7 cellular contexts compared by ENCODE assay signal in the genomic region with DNA sequence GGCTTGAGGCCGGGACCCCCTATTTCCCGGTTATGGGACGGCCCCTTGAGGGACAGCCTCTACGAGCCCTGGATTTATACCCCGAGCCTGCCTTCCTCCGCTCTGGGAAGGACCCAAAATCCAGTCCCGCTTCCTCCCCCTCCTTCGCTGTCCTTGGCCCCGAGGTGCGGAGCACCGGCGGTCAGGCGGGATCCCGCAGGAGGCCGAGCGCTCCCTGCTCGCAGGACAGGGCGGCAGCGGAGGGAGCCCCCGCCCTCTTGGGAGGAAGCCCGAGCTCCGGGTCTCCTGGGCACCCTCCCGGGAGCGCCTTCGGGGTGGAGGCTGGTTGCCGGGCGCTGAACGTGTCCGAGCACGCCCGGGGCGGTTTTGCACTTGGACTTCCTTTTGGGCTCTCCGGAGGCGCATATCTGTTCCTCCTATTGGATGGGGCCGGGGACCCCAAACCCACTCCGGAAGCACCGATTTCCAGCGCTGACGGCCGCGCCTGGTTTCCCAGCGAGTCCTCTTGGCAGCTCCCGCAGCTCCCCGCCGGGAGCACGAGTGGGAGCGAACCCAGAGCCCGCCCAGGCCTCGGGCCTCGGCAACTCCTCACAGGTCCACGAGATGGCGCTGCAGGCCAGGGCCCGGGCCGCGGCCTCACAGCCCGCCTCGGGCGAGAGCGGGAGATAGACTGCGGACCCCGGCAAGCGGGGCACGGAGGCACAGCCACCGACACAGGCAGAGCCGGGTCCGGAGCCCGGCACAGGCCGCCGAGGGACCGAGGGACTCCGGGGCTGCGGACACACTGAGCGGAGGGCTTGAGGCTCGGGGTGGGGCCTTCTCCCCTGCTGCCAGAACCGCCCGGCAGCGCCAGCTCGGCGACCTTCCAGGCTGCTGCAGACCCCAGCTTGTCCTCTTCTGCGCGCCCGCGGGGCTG.
A peak's percentile ranks its signal among the peaks of the same experiment; 100 is the strongest.
DNase-seq lines count a peak whose midpoint lies in the region; ATAC-seq and TF ChIP-seq lines count a peak whose summit lies in the region.

No MANE protein-coding gene starts in this region.

- peak; percentile 15 for DNase-seq in NCI-H2081 treated with DMSO at 0.1 percent for 48 hours (lab: John Stamatoyannopoulos, UW)
- peak; percentile 87 for DNase-seq in WERI-Rb-1
- DNase-seq in cardiac fibroblast (ENCODE audit: low read depth in 2 of 2): peak; percentile 83 to 84
- peak; percentile 79 for DNase-seq in iris pigment epithelial cell (ENCODE audit: low read depth)
- DNase-seq in stimulated activated CD4-positive, alpha-beta T cell treated with anti-CD3 and anti-CD28 coated beads, Interleukin-12 subunit alpha, Interleukin-12 subunit beta, amount 100 ng/mL, for 24 hours (ENCODE audit: low read depth in 2 of 2): peak; percentile 61 to 64

- no peaks in the 10 kb centered on the region for H3K36me3 ChIP-seq in WERI-Rb-1

- peak; percentile 61 for ATAC-seq in GM18505 (IDR thresholded peaks at IDR 0.05; ENCODE audit: unreplicated experiment)
- ATAC-seq in HG02943 (IDR thresholded peaks at IDR 0.05; ENCODE audit: low read depth, unreplicated experiment): peak; percentile 53

- peak overlapping the region; percentile 92 for H3K27ac ChIP-seq in WERI-Rb-1

- H3K9me3 ChIP-seq in WERI-Rb-1 (ENCODE audit: severe bottlenecking): no peaks in the 10 kb centered on the region

- peak overlapping the region; percentile 91 for H3K4me3 ChIP-seq in WERI-Rb-1 (ENCODE audit: low read depth, low read length)
- peak overlapping the region; percentile 46 to 63 for H3K4me3 ChIP-seq in cardiac fibroblast (replicated peaks in 1 of 2; ENCODE audit: low read depth in 2 of 2, low read length in 2 of 2)

- peak; percentile 98 for TF ChIP-seq CTCF in WERI-Rb-1 (IDR thresholded peaks at IDR 0.05; ENCODE audit: low read depth, low read length)
- peak; percentile 81 for TF ChIP-seq CTCF in cardiac fibroblast (IDR thresholded peaks at IDR 0.05; ENCODE audit: low read depth, low read length)

- TF ChIP-seq POLR2A in GM18505 (IDR thresholded peaks at IDR 0.05; ENCODE audit: borderline replicate concordance, extremely low read depth, insufficient read depth, insufficient read length): no peak

- H3K27me3 ChIP-seq in WERI-Rb-1 (ENCODE audit: insufficient read depth, low read depth, severe bottlenecking): peaks cover 8% of the 10 kb centered on the region

Comparison
In these comparisons a context has a peak if more than half of its experiments do, and no peak if none do; other contexts are left out.
1. Peak in every context shown above with its lines: DNase-seq, ATAC-seq, H3K4me3 ChIP-seq and H3K27ac ChIP-seq.
2. DNase-seq: peak in every context shown above with its lines; median percentile 87 in WERI-Rb-1; 84 in cardiac fibroblast; 79 in iris pigment epithelial cell; 62 in stimulated activated CD4-positive, alpha-beta T cell treated with anti-CD3 and anti-CD28 coated beads, Interleukin-12 subunit alpha, Interleukin-12 subunit beta, amount 100 ng/mL, for 24 hours; 15 in NCI-H2081 treated with DMSO at 0.1 percent for 48 hours.